ENCODE assay signal across 8 cellular contexts in genomic region chr22:41300661-41301060, GRCh38.
DNase-seq lines count a peak whose midpoint lies in the region; ATAC-seq and TF ChIP-seq lines count a peak whose summit lies in the region.

No MANE protein-coding gene starts in this region.

- H3K27ac ChIP-seq in ACC112 (ENCODE audit: low read depth, low read length), result no peak overlapping the region
- H3K27ac ChIP-seq in HL-60 (replicated peaks), result no peak overlapping the region
- H3K27ac ChIP-seq in caudate nucleus (ENCODE audit: low read depth, low read length), result peak overlapping the region; percentile 64

- ATAC-seq in HG03469 (IDR thresholded peaks at IDR 0.05; ENCODE audit: unreplicated experiment) (no peak), HG03457 (IDR thresholded peaks at IDR 0.05; ENCODE audit: unreplicated experiment) (no peak)

- H3K36me3 ChIP-seq in ACC112 (ENCODE audit: insufficient read depth, low read length) (no peaks in the 10 kb centered on the region), mucosa of stomach (ENCODE audit: control insufficient read depth, insufficient read depth, low read length) (no peaks in the 10 kb centered on the region)

- H3K79me2 ChIP-seq in ACC112 (ENCODE audit: control insufficient read depth, insufficient read depth, low read length, unreplicated experiment), result peaks cover 46% of the 10 kb centered on the region

- H3K9me3 ChIP-seq in mucosa of stomach (ENCODE audit: control insufficient read depth, low read length), result no peaks in the 10 kb centered on the region

- H3K4me3 ChIP-seq in ACC112 (ENCODE audit: low read depth, low read length) (peak overlapping the region; percentile 88), HL-60 (replicated peaks; ENCODE audit: insufficient read depth, low read length) (peak overlapping the region; percentile 78; the same call in 1 of the 2 replicates), mucosa of stomach (ENCODE audit: low read length) (peak overlapping the region; percentile 3)

- peak overlapping the region; percentile 33 for H2AFZ ChIP-seq in ACC112 (ENCODE audit: low read length, unreplicated experiment)

- H3K4me1 ChIP-seq in ACC112 (ENCODE audit: control insufficient read depth, insufficient read depth, low read length, unreplicated experiment), result peaks cover 16% of the 10 kb centered on the region
- peaks cover 15% of the 10 kb centered on the region for H3K4me1 ChIP-seq in mucosa of stomach (ENCODE audit: control insufficient read depth, insufficient read depth, low read length)

- H3K9ac ChIP-seq in mucosa of stomach (ENCODE audit: low read length), result peak overlapping the region; percentile 90

- DNase-seq in HL-60 (ENCODE audit: low read depth in 1 of 2, low spot score in 1 of 2) (no peak), caudate nucleus (lab: John Stamatoyannopoulos, UW) (peak in 1 of 61 donors; percentile 8), ecto neural progenitor cell (ENCODE audit: low spot score) (no peak)
- no peak for DNase-seq in activated CD4-positive, CD25-positive, alpha-beta regulatory T cell (lab: John Stamatoyannopoulos, UW)

- TF ChIP-seq CTCF in HL-60 (IDR thresholded peaks at IDR 0.05; ENCODE audit: insufficient read depth, low read length), result no peak

- H3K27me3 ChIP-seq in ACC112 (ENCODE audit: insufficient read depth, low read length) (no peaks in the 10 kb centered on the region), HL-60 (ENCODE audit: insufficient read depth, poor library complexity, severe bottlenecking) (no peaks in the 10 kb centered on the region), mucosa of stomach (ENCODE audit: control insufficient read depth, insufficient read depth, low read length) (no peaks in the 10 kb centered on the region)

Comparison
In these comparisons a context has a peak if more than half of its experiments do, and no peak if none do; other contexts are left out.
1. H3K4me3 ChIP-seq: peak in every context shown above with its lines; median percentile 88 in ACC112; 78 in HL-60; 3 in mucosa of stomach.